In the genomic region with DNA sequence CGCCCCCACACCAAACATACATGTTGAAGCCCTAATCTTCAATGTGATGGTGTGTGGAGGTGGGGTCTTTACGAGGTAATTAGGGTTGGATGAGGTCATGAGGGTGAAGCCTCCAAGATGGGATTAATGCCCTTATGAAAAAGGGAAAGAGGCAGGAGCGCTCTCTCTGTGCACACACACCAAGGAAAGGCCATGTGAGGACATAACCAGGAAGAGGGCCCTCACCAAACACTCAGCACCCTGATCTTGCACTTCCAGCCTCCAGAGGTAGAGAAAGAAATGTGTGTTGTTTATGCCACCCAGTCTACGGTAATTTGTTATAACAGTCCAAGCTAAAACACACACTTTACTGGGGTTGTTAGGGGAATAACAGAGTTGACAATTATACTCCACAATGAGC, we compare ENCODE assay signal across 1 cellular context.
TF ChIP-seq lines count a peak whose summit lies in the region.

No MANE protein-coding gene starts in this region.

TF ChIP-seq in HepG2, 621 proteins besides CTCF, POLR2A, EP300 and RAD21 (continued from another document):
- TF ChIP-seq, protein P1, sequence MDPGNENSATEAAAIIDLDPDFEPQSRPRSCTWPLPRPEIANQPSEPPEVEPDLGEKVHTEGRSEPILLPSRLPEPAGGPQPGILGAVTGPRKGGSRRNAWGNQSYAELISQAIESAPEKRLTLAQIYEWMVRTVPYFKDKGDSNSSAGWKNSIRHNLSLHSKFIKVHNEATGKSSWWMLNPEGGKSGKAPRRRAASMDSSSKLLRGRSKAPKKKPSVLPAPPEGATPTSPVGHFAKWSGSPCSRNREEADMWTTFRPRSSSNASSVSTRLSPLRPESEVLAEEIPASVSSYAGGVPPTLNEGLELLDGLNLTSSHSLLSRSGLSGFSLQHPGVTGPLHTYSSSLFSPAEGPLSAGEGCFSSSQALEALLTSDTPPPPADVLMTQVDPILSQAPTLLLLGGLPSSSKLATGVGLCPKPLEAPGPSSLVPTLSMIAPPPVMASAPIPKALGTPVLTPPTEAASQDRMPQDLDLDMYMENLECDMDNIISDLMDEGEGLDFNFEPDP (CRISPR knock-in tag; conservative IDR thresholded peaks at IDR 0.05) = no peak
- no peak for TF ChIP-seq FOXK1 (CRISPR knock-in tag; IDR thresholded peaks at IDR 0.05; ENCODE audit: borderline replicate concordance, low read depth)
